In genomic region chr21:26389971-26390641, GRCh38 we compare ENCODE assay signal across 10 cellular contexts.
DNase-seq lines count a peak whose midpoint lies in the region; ATAC-seq lines count a peak whose summit lies in the region.
"Had no signal": no experiment of that assay in that cellular context is flagged by ENCODE, and none has a peak within 500 bp of the region (broad histone marks: within the 10 kb centered on the region; RNA-seq: fewer than 3 reads in every experiment).

No MANE protein-coding gene starts in this region.

- H3K27me3 Mint-ChIP-seq in naive thymus-derived CD8-positive, alpha-beta T cell, result peaks cover 0 to 5% (median under 1%) of the 10 kb centered on the region in 5 donors

- peak; percentile 92 for DNase-seq in EL
- DNase-seq in SW 1271 (lab: John Stamatoyannopoulos, UW), result peak; percentile 25 to 75
- peak; percentile 99 for DNase-seq in kidney tubule cell (ENCODE audit: low spot score)
- no peak for DNase-seq in activated effector memory CD4-positive, alpha-beta T cell treated with anti-CD3 and anti-CD28 coated beads, Interleukin-2, amount 50 U/mL, for 16 hours
- no peak for DNase-seq in naive thymus-derived CD8-positive, alpha-beta T cell
- no peak for DNase-seq in nucleus accumbens (lab: John Stamatoyannopoulos, UW)
- no peak for DNase-seq in NCI-H345 (lab: John Stamatoyannopoulos, UW)
- DNase-seq: activated effector memory CD4-positive, alpha-beta T cell treated with Interleukin-2 at 50 U/mL for 16 hours; midbrain had no signal

- peaks cover 0 to 6% (median 0%) of the 10 kb centered on the region in 4 donors for H3K4me1 Mint-ChIP-seq in naive thymus-derived CD8-positive, alpha-beta T cell

- peak; percentile 81 for ATAC-seq in HG03565 (IDR thresholded peaks at IDR 0.05; ENCODE audit: unreplicated experiment)
- ATAC-seq in naive thymus-derived CD8-positive, alpha-beta T cell, result no peak

- POLR2A ChIA-PET in naive thymus-derived CD8-positive, alpha-beta T cell (lab: Charles Lee), result no interaction called here

- H3K4me3 Mint-ChIP-seq in naive thymus-derived CD8-positive, alpha-beta T cell, result no peak overlapping the region

- H3K36me3 Mint-ChIP-seq in naive thymus-derived CD8-positive, alpha-beta T cell, result no peaks in the 10 kb centered on the region

- no peaks in the 10 kb centered on the region for H3K9me3 Mint-ChIP-seq in naive thymus-derived CD8-positive, alpha-beta T cell

- no peak overlapping the region for H3K27ac Mint-ChIP-seq in naive thymus-derived CD8-positive, alpha-beta T cell

Comparison
In these comparisons a context has a peak if more than half of its experiments do, and no peak if none do; other contexts are left out.
1. DNase-seq: peak in EL (single experiment), SW 1271 (2 of 2) and kidney tubule cell (single experiment); none in activated effector memory CD4-positive, alpha-beta T cell treated with anti-CD3 and anti-CD28 coated beads, Interleukin-2, amount 50 U/mL, for 16 hours (single experiment), naive thymus-derived CD8-positive, alpha-beta T cell (0 of 10), nucleus accumbens (0 of 56) and NCI-H345 (single experiment).